In genomic region chr18:58476521-58477210, GRCh38 we compare ENCODE assay signal across 27 cellular contexts.
A peak's percentile ranks its signal among the peaks of the same experiment; 100 is the strongest.
DNase-seq lines count a peak whose midpoint lies in the region; ATAC-seq, FAIRE-seq and TF ChIP-seq lines count a peak whose summit lies in the region.
"Had no signal": no experiment of that assay in that cellular context is flagged by ENCODE, and none has a peak within 500 bp of the region (broad histone marks: within the 10 kb centered on the region; RNA-seq: fewer than 3 reads in every experiment).

No MANE protein-coding gene starts in this region.

- H3K4me3 ChIP-seq in AG10803 (ENCODE audit: low read length) (no peak overlapping the region), small intestine (ENCODE audit: low read depth in 1 of 2, low read length in 2 of 2) (no peak overlapping the region)
- H3K4me3 ChIP-seq: esophagus muscularis mucosa, gastroesophageal sphincter, K562, psoas muscle, smooth muscle cell had no signal

- DNase-seq in AG10803 (ENCODE audit: low read depth) (peak; percentile 30), GM03348 (ENCODE audit: low spot score) (peak; percentile 25), cerebellum (ENCODE audit: low spot score) (peak; percentile 70), left colon (no peak), small intestine (no peak), SK-N-DZ (ENCODE audit: low spot score) (no peak)
- DNase-seq in activated effector memory CD4-positive, alpha-beta T cell treated with anti-CD3 and anti-CD28 coated beads, Interleukin-2, amount 50 U/mL, for 16 hours, result no peak
- no peak for DNase-seq in effector memory CD8-positive, alpha-beta T cell
- DNase-seq: activated CD4-positive, alpha-beta T cell treated with anti-CD3 and anti-CD28 coated beads for 36 hours; activated T-cell treated with anti-CD3 and anti-CD28 coated beads, Interleukin-2, amount 50 U/mL, for 72 hours; aorta; CD4-positive, alpha-beta T cell; effector CD4-positive, alpha-beta T cell; midbrain; MM.1S; NCI-H1436; NCI-H82; nephron progenitor cell; psoas muscle; SIG-M5 had no signal

- no peak for TF ChIP-seq CTCF in AG10803 (conservative IDR thresholded peaks at IDR 0.05; ENCODE audit: low read length)

- H3K27ac ChIP-seq in small intestine (ENCODE audit: low read depth in 1 of 2, low read length in 1 of 2), result no peak overlapping the region
- H3K27ac ChIP-seq: esophagus muscularis mucosa, gastroesophageal sphincter, psoas muscle had no signal

- no peak overlapping the region for H3K4me3 Mint-ChIP-seq in effector memory CD8-positive, alpha-beta T cell
- H3K4me3 Mint-ChIP-seq: activated CD4-positive, alpha-beta T cell treated with anti-CD3 and anti-CD28 coated beads for 36 hours; activated T-cell treated with anti-CD3 and anti-CD28 coated beads, Interleukin-2, amount 50 U/mL, for 72 hours; CD4-positive, alpha-beta T cell; nephron progenitor cell; stimulated activated memory B cell treated with anti-CD40 and anti-IgM and Interleukin-4, amounts not matched to agents 10 μg/mL and 1 μg/mL and 100 μg/mL, for 72 hours had no signal

- no peaks in the 10 kb centered on the region for H3K9me3 ChIP-seq in small intestine (ENCODE audit: control insufficient read depth, low read depth)
- H3K9me3 ChIP-seq: esophagus muscularis mucosa, gastroesophageal sphincter, psoas muscle had no signal

- no peaks in the 10 kb centered on the region for H3K36me3 Mint-ChIP-seq in effector memory CD8-positive, alpha-beta T cell (ENCODE audit: insufficient read depth)
- H3K36me3 Mint-ChIP-seq: activated naive CD4-positive, alpha-beta T cell treated with anti-CD3 and anti-CD28 coated beads, Interleukin-2, amount 50 U/mL, for 72 hours; stimulated activated memory B cell treated with anti-CD40 and anti-IgM and Interleukin-4, amounts not matched to agents 10 μg/mL and 1 μg/mL and 100 μg/mL, for 72 hours had no signal

- no peaks in the 10 kb centered on the region for H3K4me1 ChIP-seq in small intestine (ENCODE audit: control insufficient read depth in 2 of 2, insufficient read depth in 1 of 2, low read depth in 1 of 2, low read length in 1 of 2)
- H3K4me1 ChIP-seq: gastroesophageal sphincter had no signal

- H3K27me3 ChIP-seq in small intestine (ENCODE audit: control insufficient read depth in 2 of 2, insufficient read depth in 2 of 2, low read length in 2 of 2), result no peaks in the 10 kb centered on the region
- H3K27me3 ChIP-seq: esophagus muscularis mucosa, gastroesophageal sphincter had no signal

- intact Hi-C loops in left colon (cut with DNase I, micrococcal nuclease), result no loop called here

- no peaks in the 10 kb centered on the region for H3K4me1 Mint-ChIP-seq in effector memory CD8-positive, alpha-beta T cell (ENCODE audit: low read depth in 2 of 2)
- H3K4me1 Mint-ChIP-seq: activated CD4-positive, alpha-beta T cell treated with anti-CD3 and anti-CD28 coated beads for 36 hours; stimulated activated memory B cell treated with anti-CD40 and anti-IgM and Interleukin-4, amounts not matched to agents 10 μg/mL and 1 μg/mL and 100 μg/mL, for 72 hours had no signal

- peak; percentile 58 for ATAC-seq in left colon
- no peak for ATAC-seq in effector memory CD8-positive, alpha-beta T cell (replicated peaks)
- ATAC-seq: activated CD4-positive, alpha-beta T cell treated with anti-CD3 and anti-CD28 coated beads for 36 hours; activated naive CD4-positive, alpha-beta T cell treated with anti-CD3 and anti-CD28 coated beads, Interleukin-2, amount 50 U/mL, for 72 hours; activated T-cell treated with anti-CD3 and anti-CD28 coated beads, Interleukin-2, amount 50 U/mL, for 72 hours; gastroesophageal sphincter; K562; stimulated activated memory B cell treated with anti-CD40 and anti-IgM and Interleukin-4, amounts not matched to agents 10 μg/mL and 1 μg/mL and 100 μg/mL, for 72 hours had no signal

- H3K9me3 Mint-ChIP-seq in effector memory CD8-positive, alpha-beta T cell, result no peaks in the 10 kb centered on the region
- H3K9me3 Mint-ChIP-seq: activated naive CD4-positive, alpha-beta T cell treated with anti-CD3 and anti-CD28 coated beads, Interleukin-2, amount 50 U/mL, for 72 hours; activated T-cell treated with anti-CD3 and anti-CD28 coated beads, Interleukin-2, amount 50 U/mL, for 72 hours; CD4-positive, alpha-beta T cell; stimulated activated memory B cell treated with anti-CD40 and anti-IgM and Interleukin-4, amounts not matched to agents 10 μg/mL and 1 μg/mL and 100 μg/mL, for 72 hours had no signal

- H3K27me3 Mint-ChIP-seq in effector memory CD8-positive, alpha-beta T cell, result peaks cover 28% of the 10 kb centered on the region in 2 donors

- FAIRE-seq in small intestine (lab: Jason Lieb, UNC), result no peak
- FAIRE-seq: K562, TTC549 had no signal

- H3K36me3 ChIP-seq in small intestine (ENCODE audit: control insufficient read depth in 2 of 2, insufficient read depth in 2 of 2, low read length in 2 of 2), result no peaks in the 10 kb centered on the region
- H3K36me3 ChIP-seq: gastroesophageal sphincter had no signal

- H3K27ac Mint-ChIP-seq in effector memory CD8-positive, alpha-beta T cell, result no peak overlapping the region
- H3K27ac Mint-ChIP-seq: activated CD4-positive, alpha-beta T cell treated with anti-CD3 and anti-CD28 coated beads for 36 hours; activated T-cell treated with anti-CD3 and anti-CD28 coated beads, Interleukin-2, amount 50 U/mL, for 72 hours; CD4-positive, alpha-beta T cell; nephron progenitor cell; stimulated activated memory B cell treated with anti-CD40 and anti-IgM and Interleukin-4, amounts not matched to agents 10 μg/mL and 1 μg/mL and 100 μg/mL, for 72 hours had no signal

- 59 to 73% (median 73%) methylated on average over 10 of the region's 10 CpGs for WGBS in small intestine, 3 donors

Comparison
In these comparisons a context has a peak if more than half of its experiments do, and no peak if none do; other contexts are left out.
1. DNase-seq: peak in AG10803 (single experiment), GM03348 (single experiment) and cerebellum (single experiment); none in left colon (0 of 2), small intestine (single experiment), activated effector memory CD4-positive, alpha-beta T cell treated with anti-CD3 and anti-CD28 coated beads, Interleukin-2, amount 50 U/mL, for 16 hours (single experiment), SK-N-DZ (single experiment) and effector memory CD8-positive, alpha-beta T cell (0 of 3).